ENCODE assay signal across 17 cellular contexts in genomic region chr5:10124287-10124686, GRCh38.
DNase-seq lines count a peak whose midpoint lies in the region; ATAC-seq and TF ChIP-seq lines count a peak whose summit lies in the region.
"Had no signal": no experiment of that assay in that cellular context is flagged by ENCODE, and none has a peak within 500 bp of the region (broad histone marks: within the 10 kb centered on the region; RNA-seq: fewer than 3 reads in every experiment).

No MANE protein-coding gene starts in this region.

- no peaks in the 10 kb centered on the region for H3K36me3 ChIP-seq in transverse colon
- H3K36me3 ChIP-seq: cardiac muscle cell had no signal

- H3K9me3 ChIP-seq in transverse colon: no peaks in the 10 kb centered on the region

- DNase-seq in GM03348 (ENCODE audit: low spot score): peak; percentile 24
- peak; percentile 99 for DNase-seq in globus pallidus (ENCODE audit: low spot score)
- DNase-seq in posterior cingulate gyrus: peak; percentile 79 to 99 (median 92)
- DNase-seq in activated T-cell treated with anti-CD3 and anti-CD28 coated beads for 4 hours: no peak
- no peak for DNase-seq in transverse colon
- DNase-seq: activated CD4-positive, CD25-positive, alpha-beta regulatory T cell; activated naive CD8-positive, alpha-beta T cell treated with anti-CD3 and anti-CD28 coated beads, Interleukin-2, amount 10 ng/mL, durations not matched to agents 7 days and 5 days; endodermal cell; KG1; NCI-H526; small intestine; stimulated activated CD8-positive, alpha-beta memory T cell treated with anti-CD3 and anti-CD28 coated beads, Interleukin-4, amount 100 ng/mL, for 48 hours had no signal

- H3K27ac ChIP-seq in angular gyrus (ENCODE audit: low read depth, low read length) (peak overlapping the region; percentile 96), transverse colon (no peak overlapping the region)
- H3K27ac ChIP-seq: cardiac muscle cell had no signal

- no peak for TF ChIP-seq EP300 in transverse colon (IDR thresholded peaks at IDR 0.05; ENCODE audit: low read depth)

- in situ Hi-C loops in transverse colon (cut with MboI; ENCODE audit: low pct_ligation_motif_present in 1 of 4, low pct_unique_long_range_greater_than_20kb in 1 of 4, low sequenced_read_pairs in 3 of 4): no loop called here

- no peak for TF ChIP-seq CTCF in transverse colon (IDR thresholded peaks at IDR 0.05)

- 79 to 94% methylated on average over 7 to 9 of the region's 9 CpGs for WGBS in transverse colon (ENCODE audit: low coverage in 1 of 2), 2 donors

- no peak overlapping the region for H3K4me3 ChIP-seq in transverse colon
- H3K4me3 ChIP-seq: cardiac muscle cell had no signal

- H3K27me3 ChIP-seq in transverse colon: no peaks in the 10 kb centered on the region
- H3K27me3 ChIP-seq: cardiac muscle cell had no signal

- ATAC-seq in GM18861 (IDR thresholded peaks at IDR 0.05; ENCODE audit: unreplicated experiment): no peak
- ATAC-seq in HG02981 (IDR thresholded peaks at IDR 0.05; ENCODE audit: unreplicated experiment): no peak
- ATAC-seq: left lobe of liver had no signal

- no peaks in the 10 kb centered on the region for H3K4me1 ChIP-seq in transverse colon

- intact Hi-C loops in posterior cingulate gyrus (cut with DNase I): no loop called here
- intact Hi-C loops in transverse colon (cut with DNase I; ENCODE audit: low total_unique reads): loop anchor here (2.0 kb wide), 1 partner anchor 37 kb away; no protein-coding TSS in a partner anchor

- no peak for TF ChIP-seq POLR2A in transverse colon (IDR thresholded peaks at IDR 0.05)

Comparison
In these comparisons a context has a peak if more than half of its experiments do, and no peak if none do; other contexts are left out.
1. DNase-seq: peak in GM03348 (single experiment), globus pallidus (single experiment) and posterior cingulate gyrus (10 of 10); none in activated T-cell treated with anti-CD3 and anti-CD28 coated beads for 4 hours (single experiment) and transverse colon (single experiment).